17 cellular contexts compared by ENCODE assay signal in genomic region chr14:73996731-73997107, GRCh38.
"Had no signal": no experiment of that assay in that cellular context is flagged by ENCODE, and none has a peak within 500 bp of the region (broad histone marks: within the 10 kb centered on the region; RNA-seq: fewer than 3 reads in every experiment).

No MANE protein-coding gene starts in this region.

- H3K9me3 ChIP-seq: neutrophil, uterus had no signal

- H3K27ac Mint-ChIP-seq: activated CD8-positive, alpha-beta memory T cell treated with anti-CD3 and anti-CD28 coated beads, Interleukin-2, amount 10 ng/mL, durations not matched to agents 7 days and 5 days; activated naive CD8-positive, alpha-beta T cell; activated T-cell treated with anti-CD3 and anti-CD28 coated beads, Interleukin-2, amount 50 U/mL, for 24 hours; T-helper 2 cell treated with Interferon-gamma antibody and Interleukin-4, amounts not matched to agents 5 μg/mL and 100 μg/mL, for 36 hours had no signal

- ATAC-seq: activated CD4-positive, CD25-positive, alpha-beta regulatory T cell treated with anti-CD3 and anti-CD28 coated beads, Interleukin-2, amount 50 U/mL, for 24 hours; activated CD8-positive, alpha-beta memory T cell treated with anti-CD3 and anti-CD28 coated beads, Interleukin-2, amount 10 ng/mL, durations not matched to agents 7 days and 5 days; sciatic nerve had no signal

- H3K36me3 ChIP-seq: uterus had no signal

- H3K4me3 Mint-ChIP-seq: activated CD8-positive, alpha-beta memory T cell treated with anti-CD3 and anti-CD28 coated beads, Interleukin-2, amount 10 ng/mL, durations not matched to agents 7 days and 5 days; activated naive CD8-positive, alpha-beta T cell; activated T-cell treated with anti-CD3 and anti-CD28 coated beads, Interleukin-2, amount 50 U/mL, for 24 hours; T-helper 2 cell treated with Interferon-gamma antibody and Interleukin-4, amounts not matched to agents 5 μg/mL and 100 μg/mL, for 36 hours had no signal

- H3K4me1 ChIP-seq: uterus had no signal

- H3K27me3 Mint-ChIP-seq: activated CD8-positive, alpha-beta memory T cell treated with anti-CD3 and anti-CD28 coated beads, Interleukin-2, amount 10 ng/mL, durations not matched to agents 7 days and 5 days; activated naive CD8-positive, alpha-beta T cell; activated T-cell treated with anti-CD3 and anti-CD28 coated beads, Interleukin-2, amount 50 U/mL, for 24 hours had no signal

- H3K27ac ChIP-seq: neutrophil, uterus had no signal

- H3K4me1 Mint-ChIP-seq: activated CD8-positive, alpha-beta memory T cell treated with anti-CD3 and anti-CD28 coated beads, Interleukin-2, amount 10 ng/mL, durations not matched to agents 7 days and 5 days had no signal

- H3K4me3 ChIP-seq: uterus had no signal

- H3K9me3 Mint-ChIP-seq: activated T-cell treated with anti-CD3 and anti-CD28 coated beads, Interleukin-2, amount 50 U/mL, for 24 hours; T-helper 2 cell treated with Interferon-gamma antibody and Interleukin-4, amounts not matched to agents 5 μg/mL and 100 μg/mL, for 36 hours had no signal

- DNase-seq: activated CD4-positive, alpha-beta T cell treated with anti-CD3 and anti-CD28 coated beads, Interleukin-2, amount 50 U/mL, for 4 hours; activated CD8-positive, alpha-beta memory T cell treated with anti-CD3 and anti-CD28 coated beads, Interleukin-2, amount 10 ng/mL, durations not matched to agents 7 days and 5 days; activated effector memory CD4-positive, alpha-beta T cell treated with anti-CD3 and anti-CD28 coated beads, Interleukin-2, amount 50 U/mL, for 16 hours; activated T-cell treated with anti-CD3 and anti-CD28 coated beads, Interleukin-2, amount 50 U/mL, for 24 hours; amygdala; cerebellar nuclear complex; dermis blood vessel endothelial cell; glutamatergic neuron; stimulated activated CD4-positive, alpha-beta T cell treated with anti-CD3 and anti-CD28 coated beads, Interleukin-2, amount 100 ng/mL, for 48 hours; stimulated activated naive CD4-positive, alpha-beta T cell treated with Interleukin-2 at 50 U/mL for 16 hours; SW 1271; uterus had no signal

- H3K27me3 ChIP-seq: neutrophil, uterus had no signal
